Comparison of ENCODE assay signal across 21 cellular contexts in the genomic region with DNA sequence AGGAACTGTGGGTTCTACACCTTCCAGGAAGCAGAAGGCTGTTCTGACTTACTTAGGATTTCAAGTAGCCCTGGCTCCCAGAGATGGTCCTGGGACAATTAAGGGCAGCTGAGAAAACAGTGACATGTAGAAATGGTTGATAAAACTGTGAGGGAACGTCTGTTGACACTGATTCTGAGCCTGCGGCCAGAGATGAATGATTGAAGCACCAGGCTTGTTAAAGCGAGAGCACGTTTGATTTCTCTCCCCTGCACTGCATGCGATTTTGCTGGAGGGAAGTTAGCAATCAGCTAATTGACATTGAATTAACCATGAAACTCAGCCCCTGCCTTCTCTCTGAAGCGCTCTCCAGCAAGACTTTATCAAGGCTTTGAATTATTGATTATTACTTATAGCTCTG. TPM values are rescaled to one million over a fixed set of nuclear protein-coding genes. Genes with fewer than 3 reads are reported as not detected.
DNase-seq lines count a peak whose midpoint lies in the region; ATAC-seq and TF ChIP-seq lines count a peak whose summit lies in the region.
"Had no signal": no experiment of that assay in that cellular context is flagged by ENCODE, and none has a peak within 500 bp of the region (broad histone marks: within the 10 kb centered on the region; RNA-seq: fewer than 3 reads in every experiment).

No MANE protein-coding gene starts in this region.

- no peaks in the 10 kb centered on the region; the same call in 1 of the 2 replicates for H4K20me1 ChIP-seq in GM23338 (replicated peaks; ENCODE audit: insufficient read depth)

- H3K9me2 ChIP-seq in GM23338 (ENCODE audit: insufficient read depth) = no peaks in the 10 kb centered on the region

- H3K27ac Mint-ChIP-seq in GM23338 (no peak overlapping the region), brain (peak overlapping the region in 3 of 5 experiments; percentile 30 to 83 (median 46))
- H3K27ac Mint-ChIP-seq: CD4-positive, alpha-beta T cell had no signal

- H3K9me3 Mint-ChIP-seq in GM23338 (no peaks in the 10 kb centered on the region), brain (no peaks in the 10 kb centered on the region)
- H3K9me3 Mint-ChIP-seq: CD4-positive, alpha-beta T cell had no signal

- peaks cover 27% of the 10 kb centered on the region for H3K4me1 ChIP-seq in GM23338 (ENCODE audit: insufficient read depth)
- H3K4me1 ChIP-seq: BLaER1 treated with 17β-estradiol and CSF1 and Interleukin-3, amounts not matched to agents 10 nM and 100 nM; HAP-1 had no signal

- peak; percentile 5; the same call in 1 of the 3 replicates for ATAC-seq in GM23338
- ATAC-seq: Panc1 had no signal

- 0 out of 2 replicates have a peak, but pooled peaks cover 8% of the 10 kb centered on the region for H3F3A ChIP-seq in GM23338 (replicated peaks; ENCODE audit: low read depth)

- H3K4me1 Mint-ChIP-seq in GM23338 (peaks cover 41% of the 10 kb centered on the region), brain (peaks cover 35% of the 10 kb centered on the region)

- TF ChIP-seq CTCF in GM23338 (conservative IDR thresholded peaks at IDR 0.05; ENCODE audit: low read depth in 2 of 2) (no peak), brain (conservative IDR thresholded peaks at IDR 0.05) (no peak)

- H3K27me3 ChIP-seq in GM23338 (ENCODE audit: insufficient read depth) = no peaks in the 10 kb centered on the region
- H3K27me3 ChIP-seq: BLaER1 treated with 17β-estradiol and CSF1 and Interleukin-3, amounts not matched to agents 10 nM and 100 nM; MG63 had no signal

- H3K4me3 Mint-ChIP-seq in GM23338 (no peak overlapping the region; the same call in 2 of the 3 replicates), brain (peak overlapping the region in 1 of 5 experiments; percentile 37)
- H3K4me3 Mint-ChIP-seq: CD4-positive, alpha-beta T cell had no signal

- H3K4me3 ChIP-seq in GM23338 = no peak overlapping the region
- H3K4me3 ChIP-seq: BLaER1 treated with 17β-estradiol and CSF1 and Interleukin-3, amounts not matched to agents 10 nM and 100 nM; GM23248; HAP-1; MG63 had no signal

- H3K27me3 Mint-ChIP-seq in GM23338 (ENCODE audit: insufficient read depth, low read depth, poor library complexity) (peaks cover 3% of the 10 kb centered on the region), brain (peaks cover 10% of the 10 kb centered on the region)

- H3K36me3 ChIP-seq in GM23338 (ENCODE audit: insufficient read depth) = no peaks in the 10 kb centered on the region
- H3K36me3 ChIP-seq: BLaER1 treated with 17β-estradiol and CSF1 and Interleukin-3, amounts not matched to agents 10 nM and 100 nM; HAP-1; MG63 had no signal

- H3K36me3 Mint-ChIP-seq in GM23338 (ENCODE audit: low read depth) (peaks cover 3% of the 10 kb centered on the region; the same call in 1 of the 3 replicates), brain (no peaks in the 10 kb centered on the region)

- H2AFZ ChIP-seq in GM23338 = no peak overlapping the region
- H2AFZ ChIP-seq: GM23248 had no signal

- no peaks in the 10 kb centered on the region for H3K79me2 ChIP-seq in GM23338 (replicated peaks; ENCODE audit: insufficient read depth)

- DNase-seq in NCI-H1436 (lab: John Stamatoyannopoulos, UW) (peak; percentile 11), NCI-H1436 treated with DMSO at 0.1 percent for 48 hours (lab: John Stamatoyannopoulos, UW) (no peak), GM23338 (ENCODE audit: low spot score) (no peak), NCI-H69 (lab: John Stamatoyannopoulos, UW) (peak; percentile 57), RPMI8226 (no peak), RKO (ENCODE audit: low spot score) (no peak)
- DNase-seq in activated CD4-positive, alpha-beta T cell treated with anti-CD3 and anti-CD28 coated beads for 4 hours = no peak
- DNase-seq: CD4-positive, alpha-beta T cell; KG1; MG63; NCI-H1105 treated with DMSO at 0.1 percent for 48 hours; NCI-H1930; NCI-H524; SIG-M5 had no signal

- H3K4me2 ChIP-seq in GM23338 = no peak overlapping the region
- H3K4me2 ChIP-seq: BLaER1 treated with 17β-estradiol and CSF1 and Interleukin-3, amounts not matched to agents 10 nM and 100 nM had no signal

- no peak overlapping the region for H3K27ac ChIP-seq in GM23338 (ENCODE audit: low read depth)
- H3K27ac ChIP-seq: BLaER1 treated with 17β-estradiol and CSF1 and Interleukin-3, amounts not matched to agents 10 nM and 100 nM; GM23248 had no signal

TF ChIP-seq in GM23338, 12 proteins besides CTCF, POLR2A, EP300 and RAD21:
- TF ChIP-seq EZH2phosphoT487 (IDR thresholded peaks at IDR 0.05; ENCODE audit: unreplicated experiment) = no peak
- TF ChIP-seq, protein P1, sequence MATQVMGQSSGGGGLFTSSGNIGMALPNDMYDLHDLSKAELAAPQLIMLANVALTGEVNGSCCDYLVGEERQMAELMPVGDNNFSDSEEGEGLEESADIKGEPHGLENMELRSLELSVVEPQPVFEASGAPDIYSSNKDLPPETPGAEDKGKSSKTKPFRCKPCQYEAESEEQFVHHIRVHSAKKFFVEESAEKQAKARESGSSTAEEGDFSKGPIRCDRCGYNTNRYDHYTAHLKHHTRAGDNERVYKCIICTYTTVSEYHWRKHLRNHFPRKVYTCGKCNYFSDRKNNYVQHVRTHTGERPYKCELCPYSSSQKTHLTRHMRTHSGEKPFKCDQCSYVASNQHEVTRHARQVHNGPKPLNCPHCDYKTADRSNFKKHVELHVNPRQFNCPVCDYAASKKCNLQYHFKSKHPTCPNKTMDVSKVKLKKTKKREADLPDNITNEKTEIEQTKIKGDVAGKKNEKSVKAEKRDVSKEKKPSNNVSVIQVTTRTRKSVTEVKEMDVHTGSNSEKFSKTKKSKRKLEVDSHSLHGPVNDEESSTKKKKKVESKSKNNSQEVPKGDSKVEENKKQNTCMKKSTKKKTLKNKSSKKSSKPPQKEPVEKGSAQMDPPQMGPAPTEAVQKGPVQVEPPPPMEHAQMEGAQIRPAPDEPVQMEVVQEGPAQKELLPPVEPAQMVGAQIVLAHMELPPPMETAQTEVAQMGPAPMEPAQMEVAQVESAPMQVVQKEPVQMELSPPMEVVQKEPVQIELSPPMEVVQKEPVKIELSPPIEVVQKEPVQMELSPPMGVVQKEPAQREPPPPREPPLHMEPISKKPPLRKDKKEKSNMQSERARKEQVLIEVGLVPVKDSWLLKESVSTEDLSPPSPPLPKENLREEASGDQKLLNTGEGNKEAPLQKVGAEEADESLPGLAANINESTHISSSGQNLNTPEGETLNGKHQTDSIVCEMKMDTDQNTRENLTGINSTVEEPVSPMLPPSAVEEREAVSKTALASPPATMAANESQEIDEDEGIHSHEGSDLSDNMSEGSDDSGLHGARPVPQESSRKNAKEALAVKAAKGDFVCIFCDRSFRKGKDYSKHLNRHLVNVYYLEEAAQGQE (IDR thresholded peaks at IDR 0.05; ENCODE audit: unreplicated experiment) = no peak
- no peak for TF ChIP-seq POLR2AphosphoS5 (IDR thresholded peaks at IDR 0.05; ENCODE audit: low read depth)
- no peak for TF ChIP-seq ZNF114 (CRISPR knock-in tag; IDR thresholded peaks at IDR 0.05)
- TF ChIP-seq JUNB (IDR thresholded peaks at IDR 0.05; ENCODE audit: unreplicated experiment) = no peak
- TF ChIP-seq STAT1 (IDR thresholded peaks at IDR 0.05; ENCODE audit: unreplicated experiment) = no peak

RNA-seq across cellular contexts. Expression of a gene that starts 29.9 kb away (rescaled TPM):
- total RNA-seq in GM23338 (2014; rRNA removed; shearing (Covaris generic)) = 8.6 and 11.5 TPM in 2 replicates
- polyA plus RNA-seq in GM23338 (2016; fragmentation: Nextera tagmentation; extraction: Ambion mirVana) = 3.6 and 6.0 TPM in 2 replicates
- 0.81 TPM for polyA plus RNA-seq in brain (ENCODE audit: insufficient read depth, low read depth, low replicate concordance)
- total RNA-seq: A172, GM23248 had no signal
- polyA plus RNA-seq: AG04450, GM23248 had no signal

Comparison
In these comparisons a context has a peak if more than half of its experiments do, and no peak if none do; other contexts are left out.
1. DNase-seq: peak in NCI-H1436 (single experiment) and NCI-H69 (single experiment); none in NCI-H1436 treated with DMSO at 0.1 percent for 48 hours (single experiment), GM23338 (single experiment), activated CD4-positive, alpha-beta T cell treated with anti-CD3 and anti-CD28 coated beads for 4 hours (0 of 2), RPMI8226 (single experiment) and RKO (single experiment).